17 cellular contexts compared by ENCODE assay signal in genomic region chr6:135673671-135674309, GRCh38.
DNase-seq lines count a peak whose midpoint lies in the region; ATAC-seq and TF ChIP-seq lines count a peak whose summit lies in the region.
"Had no signal": no experiment of that assay in that cellular context is flagged by ENCODE, and none has a peak within 500 bp of the region (broad histone marks: within the 10 kb centered on the region; RNA-seq: fewer than 3 reads in every experiment).

No MANE protein-coding gene starts in this region.

- ATAC-seq in HG02970 (IDR thresholded peaks at IDR 0.05; ENCODE audit: low FRiP score, unreplicated experiment) (no peak), HG03521 (IDR thresholded peaks at IDR 0.05; ENCODE audit: unreplicated experiment) (no peak), T-cell (replicated peaks in 1 of 4) (no peak)
- ATAC-seq: stimulated activated effector memory CD8-positive, alpha-beta T cell treated with anti-CD3 and anti-CD28 coated beads, Interleukin-12 subunit alpha, Interleukin-12 subunit beta, amount 100 ng/mL, for 72 hours had no signal

- H2BK5ac ChIP-seq in mesenchymal stem cell (ENCODE audit: low read depth, low read length, poor library complexity, severe bottlenecking), result no peak overlapping the region

- no peak overlapping the region for H3K23ac ChIP-seq in mesenchymal stem cell (ENCODE audit: low read length in 2 of 2)

- H3K79me1 ChIP-seq in mesenchymal stem cell (replicated peaks; ENCODE audit: low read length, poor library complexity, severe bottlenecking), result no peaks in the 10 kb centered on the region

- H3K4me2 ChIP-seq in mesenchymal stem cell (ENCODE audit: low read length, poor library complexity, severe bottlenecking), result no peak overlapping the region

- no peak overlapping the region for H2BK120ac ChIP-seq in mesenchymal stem cell (ENCODE audit: low read depth, low read length)

- H2AFZ ChIP-seq in mesenchymal stem cell (ENCODE audit: low read depth, low read length), result no peak overlapping the region
- H2AFZ ChIP-seq: parathyroid adenoma had no signal

- H3K9me3 Mint-ChIP-seq in activated naive CD8-positive, alpha-beta T cell treated with anti-CD3 and anti-CD28 coated beads for 36 hours, result peaks cover 4% of the 10 kb centered on the region
- H3K9me3 Mint-ChIP-seq in T-cell, result no peaks in the 10 kb centered on the region
- H3K9me3 Mint-ChIP-seq: stimulated activated effector memory CD8-positive, alpha-beta T cell treated with anti-CD3 and anti-CD28 coated beads, Interleukin-12 subunit alpha, Interleukin-12 subunit beta, amount 100 ng/mL, for 72 hours had no signal

- 73% methylated on average over 7 of the region's 9 CpGs for WGBS in mesenchymal stem cell

- CTCF ChIA-PET in T-cell (lab: Charles Lee), result interaction anchor here in 1 of 2 donors (1.7 to 2.2 kb wide), 2 partner anchors 236 to 553 kb away, joined by 7 to 12 read pairs; no protein-coding TSS in a partner anchor

- H3K18ac ChIP-seq in mesenchymal stem cell (ENCODE audit: low read depth in 1 of 2, low read length in 2 of 2), result no peak overlapping the region

- no peak overlapping the region for H3K14ac ChIP-seq in mesenchymal stem cell (ENCODE audit: low read length in 2 of 2)

- no peak for TF ChIP-seq CTCF in AG10803 (conservative IDR thresholded peaks at IDR 0.05; ENCODE audit: low read length)

- H3K27ac ChIP-seq in mesenchymal stem cell (ENCODE audit: low read length, poor library complexity, severe bottlenecking), result peak overlapping the region; percentile 22
- H3K27ac ChIP-seq: C4-2B, left ventricle myocardium inferior, parathyroid adenoma, VCaP had no signal

- no peak overlapping the region for H3K9ac ChIP-seq in mesenchymal stem cell (ENCODE audit: low read length)
- H3K9ac ChIP-seq: parathyroid adenoma had no signal

- no peak overlapping the region for H3K4me3 ChIP-seq in AG10803 (ENCODE audit: low read length)
- H3K4me3 ChIP-seq in mesenchymal stem cell (ENCODE audit: insufficient read depth in 1 of 2, low read depth in 1 of 2, low read length in 2 of 2), result no peak overlapping the region
- H3K4me3 ChIP-seq: left ventricle myocardium inferior had no signal

- no peaks in the 10 kb centered on the region for H3K27me3 Mint-ChIP-seq in activated naive CD8-positive, alpha-beta T cell treated with anti-CD3 and anti-CD28 coated beads for 36 hours
- no peaks in the 10 kb centered on the region for H3K27me3 Mint-ChIP-seq in T-cell

- no peaks in the 10 kb centered on the region for H3K36me3 ChIP-seq in mesenchymal stem cell (ENCODE audit: control insufficient read depth in 1 of 2, insufficient read depth in 2 of 2, low read depth in 1 of 2, low read length in 2 of 2)
- H3K36me3 ChIP-seq: left ventricle myocardium inferior had no signal

- no peak overlapping the region for H2BK15ac ChIP-seq in mesenchymal stem cell (ENCODE audit: low read depth, poor library complexity, severe bottlenecking)

- no peaks in the 10 kb centered on the region for H3K27me3 ChIP-seq in mesenchymal stem cell (ENCODE audit: control insufficient read depth in 1 of 2, insufficient read depth in 1 of 2, low read length in 2 of 2)

- peaks cover 2% of the 10 kb centered on the region for H3K36me3 Mint-ChIP-seq in activated naive CD8-positive, alpha-beta T cell treated with anti-CD3 and anti-CD28 coated beads for 36 hours
- no peaks in the 10 kb centered on the region for H3K36me3 Mint-ChIP-seq in T-cell
- H3K36me3 Mint-ChIP-seq: stimulated activated effector memory CD8-positive, alpha-beta T cell treated with anti-CD3 and anti-CD28 coated beads, Interleukin-12 subunit alpha, Interleukin-12 subunit beta, amount 100 ng/mL, for 72 hours had no signal

- H3K9me3 ChIP-seq in mesenchymal stem cell (ENCODE audit: control insufficient read depth, low read length), result peaks cover 4% of the 10 kb centered on the region

- H4K91ac ChIP-seq in mesenchymal stem cell (ENCODE audit: low read length), result no peak overlapping the region

- peak overlapping the region; percentile 77 for H3K27ac Mint-ChIP-seq in activated naive CD8-positive, alpha-beta T cell treated with anti-CD3 and anti-CD28 coated beads for 36 hours
- H3K27ac Mint-ChIP-seq in T-cell, result no peak overlapping the region
- H3K27ac Mint-ChIP-seq: endodermal cell; stimulated activated effector memory CD8-positive, alpha-beta T cell treated with anti-CD3 and anti-CD28 coated beads, Interleukin-12 subunit alpha, Interleukin-12 subunit beta, amount 100 ng/mL, for 72 hours had no signal

- no peak overlapping the region for H3K4ac ChIP-seq in mesenchymal stem cell (ENCODE audit: low read depth in 1 of 2, low read length in 2 of 2)

- H3K4me3 Mint-ChIP-seq in activated naive CD8-positive, alpha-beta T cell treated with anti-CD3 and anti-CD28 coated beads for 36 hours, result peak overlapping the region; percentile 11
- no peak overlapping the region for H3K4me3 Mint-ChIP-seq in T-cell
- H3K4me3 Mint-ChIP-seq: endodermal cell; stimulated activated effector memory CD8-positive, alpha-beta T cell treated with anti-CD3 and anti-CD28 coated beads, Interleukin-12 subunit alpha, Interleukin-12 subunit beta, amount 100 ng/mL, for 72 hours had no signal

- no peak overlapping the region for H4K8ac ChIP-seq in mesenchymal stem cell (ENCODE audit: low read length)

- POLR2A ChIA-PET in T-cell (lab: Charles Lee), result no interaction called here

- H2BK12ac ChIP-seq in mesenchymal stem cell (ENCODE audit: low read length in 2 of 2), result no peak overlapping the region

- H3K4me1 ChIP-seq in mesenchymal stem cell (ENCODE audit: control insufficient read depth, insufficient read depth, low read depth, low read length), result peaks cover 5% of the 10 kb centered on the region
- H3K4me1 ChIP-seq: left ventricle myocardium inferior, parathyroid adenoma had no signal

- peak overlapping the region; percentile 33 for H2AK5ac ChIP-seq in mesenchymal stem cell (ENCODE audit: low read length, severe bottlenecking)

- DNase-seq in AG10803 (ENCODE audit: low read depth) (peak; percentile 12), ELR (ENCODE audit: low read depth) (peak; percentile 6), mesenchymal stem cell (no peak), T-cell (no peak)
- peak; percentile 22 for DNase-seq in activated naive CD8-positive, alpha-beta T cell treated with anti-CD3 and anti-CD28 coated beads for 36 hours
- DNase-seq: activated CD8-positive, alpha-beta memory T cell treated with anti-CD3 and anti-CD28 coated beads, Interleukin-2, amount 50 U/mL, for 4 hours; amygdala; endodermal cell; left ventricle myocardium inferior; NCI-H1436; trophoblast cell had no signal

- H3K4me1 Mint-ChIP-seq in activated naive CD8-positive, alpha-beta T cell treated with anti-CD3 and anti-CD28 coated beads for 36 hours, result peaks cover 21% of the 10 kb centered on the region
- H3K4me1 Mint-ChIP-seq in T-cell, result no peaks in the 10 kb centered on the region
- H3K4me1 Mint-ChIP-seq: endodermal cell had no signal

Comparison
In these comparisons a context has a peak if more than half of its experiments do, and no peak if none do; other contexts are left out.
1. DNase-seq: peak in AG10803 (single experiment), ELR (single experiment) and activated naive CD8-positive, alpha-beta T cell treated with anti-CD3 and anti-CD28 coated beads for 36 hours (single experiment); none in mesenchymal stem cell (single experiment) and T-cell (0 of 34).